9 cellular contexts compared by ENCODE assay signal in the genomic region with DNA sequence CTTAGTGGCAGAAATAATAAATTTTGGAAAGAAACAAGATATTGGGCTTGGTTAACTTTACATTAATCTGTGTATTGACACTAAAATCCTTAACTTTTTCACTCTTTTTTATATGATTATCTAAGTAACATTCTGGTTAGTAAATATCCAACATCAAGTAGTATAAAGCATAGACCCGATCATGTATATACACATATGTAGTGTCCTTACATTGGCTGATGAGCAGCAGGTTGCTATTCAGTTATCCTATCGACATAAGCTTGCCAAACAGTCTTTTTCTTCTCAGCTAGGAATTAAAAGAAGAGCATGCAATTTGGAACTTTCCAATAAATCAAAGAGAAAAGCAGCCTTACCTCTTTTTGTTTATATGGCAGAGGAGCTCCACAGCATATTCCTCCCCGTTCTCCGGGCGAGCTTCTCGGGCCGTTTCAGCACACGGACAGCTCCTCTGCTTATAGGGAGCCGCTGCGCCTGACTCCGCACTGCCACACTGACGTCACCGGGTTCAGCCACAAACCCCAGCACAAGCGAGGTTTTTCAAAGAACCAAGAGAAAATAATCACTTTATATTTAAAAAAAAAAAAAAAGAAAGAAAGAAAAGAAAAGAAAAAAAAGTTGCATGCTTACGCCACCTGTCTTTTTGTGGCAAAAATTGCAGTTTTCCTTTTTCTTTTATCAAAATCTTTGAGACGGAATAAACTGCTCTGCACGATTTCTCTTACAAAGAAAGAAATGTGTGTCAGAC. TPM values are rescaled to one million over a fixed set of nuclear protein-coding genes. Genes with fewer than 3 reads are reported as not detected.
A peak's percentile ranks its signal among the peaks of the same experiment; 100 is the strongest.
DNase-seq lines count a peak whose midpoint lies in the region; ATAC-seq and TF ChIP-seq lines count a peak whose summit lies in the region.
"Had no signal": no experiment of that assay in that cellular context is flagged by ENCODE, and none has a peak within 500 bp of the region (broad histone marks: within the 10 kb centered on the region; RNA-seq: fewer than 3 reads in every experiment).

A gene with protein sequence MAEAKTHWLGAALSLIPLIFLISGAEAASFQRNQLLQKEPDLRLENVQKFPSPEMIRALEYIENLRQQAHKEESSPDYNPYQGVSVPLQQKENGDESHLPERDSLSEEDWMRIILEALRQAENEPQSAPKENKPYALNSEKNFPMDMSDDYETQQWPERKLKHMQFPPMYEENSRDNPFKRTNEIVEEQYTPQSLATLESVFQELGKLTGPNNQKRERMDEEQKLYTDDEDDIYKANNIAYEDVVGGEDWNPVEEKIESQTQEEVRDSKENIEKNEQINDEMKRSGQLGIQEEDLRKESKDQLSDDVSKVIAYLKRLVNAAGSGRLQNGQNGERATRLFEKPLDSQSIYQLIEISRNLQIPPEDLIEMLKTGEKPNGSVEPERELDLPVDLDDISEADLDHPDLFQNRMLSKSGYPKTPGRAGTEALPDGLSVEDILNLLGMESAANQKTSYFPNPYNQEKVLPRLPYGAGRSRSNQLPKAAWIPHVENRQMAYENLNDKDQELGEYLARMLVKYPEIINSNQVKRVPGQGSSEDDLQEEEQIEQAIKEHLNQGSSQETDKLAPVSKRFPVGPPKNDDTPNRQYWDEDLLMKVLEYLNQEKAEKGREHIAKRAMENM (minus strand): TSS at position 430 of the 745 bp plus-strand sequence. CDS start 3,079 bp downstream, outside the sequence.

- peak within 1 kb of the TSS; percentile 34 for H3K4me3 ChIP-seq in Jurkat, Clone E6-1 (ENCODE audit: low read length)
- H3K4me3 ChIP-seq in PC-3 (ENCODE audit: low read length) (no peak within 1 kb of the TSS), skeletal muscle satellite cell (ENCODE audit: low read length) (no peak within 1 kb of the TSS)

- POLR2A ChIA-PET in PC-3 (lab: Charles Lee; ENCODE audit: unreplicated experiment) = interaction anchor here (0.7 kb wide), 2 partner anchors 38 to 320 kb away, joined by 6 to 26 read pairs; no protein-coding TSS in a partner anchor

- intact Hi-C loops in PC-3 (cut with micrococcal nuclease) = loop anchor here (1.0 to 10.0 kb wide), 5 partner anchors 40 to 627 kb away; no protein-coding TSS in a partner anchor

- no peaks in the 10 kb centered on the region for H3K9me3 ChIP-seq in PC-3 (ENCODE audit: low read length)
- H3K9me3 ChIP-seq in skeletal muscle satellite cell (replicated peaks; ENCODE audit: low read length) = no peaks in the 10 kb centered on the region

- peaks cover 28% of the 10 kb centered on the region for H3K36me3 Mint-ChIP-seq in brain

- H3K27me3 Mint-ChIP-seq in brain = peaks cover 5% of the 10 kb centered on the region

- H3K9ac ChIP-seq in PC-3 (ENCODE audit: low read length) (no peak within 1 kb of the TSS), skeletal muscle satellite cell (ENCODE audit: low read depth, low read length) (no peak within 1 kb of the TSS)

- H3K79me2 ChIP-seq in PC-3 (ENCODE audit: low read length) = no peaks in the 10 kb centered on the region

- H3K4me1 ChIP-seq in PC-3 (ENCODE audit: insufficient read depth, low read length) = peaks cover 14% of the 10 kb centered on the region
- H3K4me1 ChIP-seq in skeletal muscle satellite cell (ENCODE audit: control insufficient read depth, insufficient read depth, low read length) = peaks cover 29% of the 10 kb centered on the region

- CTCF ChIA-PET in PC-3 (lab: Charles Lee) = interaction anchor here (0.6 to 1.1 kb wide), 4 partner anchors 17 to 123 kb away, joined by 3 to 8 read pairs (median 3); no protein-coding TSS in a partner anchor

- ATAC-seq in GM21423 (IDR thresholded peaks at IDR 0.05; ENCODE audit: unreplicated experiment) (peak; percentile 88), PC-3 (peak; percentile 98)

- peak within 1 kb of the TSS; percentile 75 to 95 (median 81) for H3K27ac Mint-ChIP-seq in brain
- H3K27ac Mint-ChIP-seq: T-helper 1 cell treated with Interleukin-12 subunit alpha and Interleukin-12 subunit beta and Interleukin-4 antibody, amounts not matched to agents 30 μg/mL and 1 μg/mL, for 36 hours had no signal

- H3K4me2 ChIP-seq in PC-3 (ENCODE audit: low read length) (peak within 1 kb of the TSS; percentile 64), skeletal muscle satellite cell (ENCODE audit: low read length) (peak within 1 kb of the TSS; percentile 20)

- DNase-seq in DMS153 (lab: John Stamatoyannopoulos, UW) (peak; percentile 72), PC-3 (peak; percentile 74), iPS-NIHi11 (ENCODE audit: low spot score) (peak; percentile 85), NCI-H187 treated with DMSO at 0.1 percent for 48 hours (lab: John Stamatoyannopoulos, UW) (no peak)
- peak; percentile 74 for DNase-seq in Jurkat, Clone E6-1 (ENCODE audit: low read depth, low spot score)

- H3K27ac ChIP-seq in PC-3 (ENCODE audit: low read length) = no peak within 1 kb of the TSS

- H3K9me2 ChIP-seq in PC-3 (replicated peaks; ENCODE audit: low read length) = no peaks in the 10 kb centered on the region

- H3K4me1 Mint-ChIP-seq in brain = peaks cover 57% of the 10 kb centered on the region

- H3K4me3 Mint-ChIP-seq in brain = peak within 1 kb of the TSS; percentile 80 to 90 (median 87)
- H3K4me3 Mint-ChIP-seq: T-helper 1 cell treated with Interleukin-12 subunit alpha and Interleukin-12 subunit beta and Interleukin-4 antibody, amounts not matched to agents 30 μg/mL and 1 μg/mL, for 36 hours had no signal

- H3K9me3 Mint-ChIP-seq in brain = peaks cover 0 to 8% (median 0%) of the 10 kb centered on the region in 5 experiments
- H3K9me3 Mint-ChIP-seq: T-helper 1 cell treated with Interleukin-12 subunit alpha and Interleukin-12 subunit beta and Interleukin-4 antibody, amounts not matched to agents 30 μg/mL and 1 μg/mL, for 36 hours had no signal

- no peaks in the 10 kb centered on the region for H4K20me1 ChIP-seq in PC-3 (ENCODE audit: low read length)

- TF ChIP-seq CTCF in PC-3 (conservative IDR thresholded peaks at IDR 0.05; ENCODE audit: low read depth, low read length) = peak; percentile 33
- peak; percentile 59 to 60 for TF ChIP-seq CTCF in brain (conservative IDR thresholded peaks at IDR 0.05)

- H3F3A ChIP-seq in PC-3 (ENCODE audit: low read length, unreplicated experiment) = no peaks in the 10 kb centered on the region

- H3K27me3 ChIP-seq in PC-3 (ENCODE audit: low read length) (no peaks in the 10 kb centered on the region), skeletal muscle satellite cell (ENCODE audit: control insufficient read depth, insufficient read depth, low read length) (no peaks in the 10 kb centered on the region)

- peak within 1 kb of the TSS; percentile 63; the same call in 1 of the 2 replicates for H2AFZ ChIP-seq in PC-3 (ENCODE audit: low read length)

- no TSS peak for BruUV-seq in PC-3 (replicated peaks; lab: Mats Ljungman, UMichigan)

- H3K36me3 ChIP-seq in PC-3 (ENCODE audit: low read depth, low read length) (no peaks in the 10 kb centered on the region), skeletal muscle satellite cell (ENCODE audit: insufficient read depth, low read length) (no peaks in the 10 kb centered on the region)

RNA-seq across cellular contexts. Expression of the gene that starts here (rescaled TPM):
- 0.44 TPM for polyA plus RNA-seq in Jurkat, Clone E6-1 (2012; ENCODE audit: insufficient read depth, insufficient read length)
- total RNA-seq in PC-3 (2014; rRNA removed) = 0.51 and 0.98 TPM in 2 replicates
- 63.4 TPM for polyA plus RNA-seq in brain (ENCODE audit: insufficient read depth, low read depth, low replicate concordance)
- 0.51 and 3.5 TPM in 2 replicates for total RNA-seq in skeletal muscle satellite cell (2012; rRNA removed)

Comparison
In these comparisons a context has a peak if more than half of its experiments do, and no peak if none do; other contexts are left out.
1. Peak in DNase-seq, ATAC-seq and H3K4me2 ChIP-seq in PC-3; RNA of the gene not detected or under 1 TPM.